In the genomic region with DNA sequence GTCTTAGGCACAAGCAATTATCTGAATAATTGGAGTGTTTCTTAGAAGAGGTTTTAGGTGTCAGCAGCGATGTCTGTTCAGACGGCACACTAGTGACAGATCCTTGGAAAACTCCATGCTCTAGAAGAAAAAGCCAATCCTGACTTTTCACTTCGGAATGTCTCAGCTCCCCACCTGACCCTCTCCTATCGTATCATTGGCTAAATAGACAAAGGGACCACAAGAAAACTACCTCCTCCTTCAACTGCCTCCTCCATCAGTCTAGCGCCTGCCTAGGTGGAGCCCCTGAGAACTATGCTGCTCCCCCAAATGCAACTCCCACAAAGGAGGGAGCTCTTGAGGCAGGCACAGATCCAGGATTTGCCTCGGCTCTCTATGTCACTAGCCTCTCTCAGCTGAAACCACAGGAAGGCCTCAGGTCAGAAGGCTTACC, we compare ENCODE assay signal across 8 cellular contexts.
DNase-seq lines count a peak whose midpoint lies in the region; TF ChIP-seq lines count a peak whose summit lies in the region.

No MANE protein-coding gene starts in this region.

- H3K9me3 ChIP-seq in OCI-LY1 (ENCODE audit: low read length) (no peaks in the 10 kb centered on the region), sigmoid colon (no peaks in the 10 kb centered on the region)

- H3K9me2 ChIP-seq in OCI-LY1 (ENCODE audit: low read depth, low read length), result no peaks in the 10 kb centered on the region

- intact Hi-C loops in sigmoid colon (cut with DNase I), result no loop called here

- 71 to 85% methylated on average over 6 of the region's 6 CpGs for WGBS in sigmoid colon, 2 donors

- H3F3A ChIP-seq in OCI-LY1 (ENCODE audit: insufficient read depth, low read length), result peaks cover 5% of the 10 kb centered on the region; the same call in 1 of the 2 replicates

- H3K36me3 ChIP-seq in OCI-LY1 (ENCODE audit: insufficient read depth, low read length) (no peaks in the 10 kb centered on the region), sigmoid colon (no peaks in the 10 kb centered on the region)

- H3K27me3 ChIP-seq in OCI-LY1 (ENCODE audit: insufficient read depth, low read length) (no peaks in the 10 kb centered on the region), sigmoid colon (no peaks in the 10 kb centered on the region)

- H2AFZ ChIP-seq in OCI-LY1 (ENCODE audit: low read length), result no peak overlapping the region

- H3K4me1 ChIP-seq in OCI-LY1 (ENCODE audit: insufficient read depth, low read length, severe bottlenecking) (peaks cover 68% of the 10 kb centered on the region), sigmoid colon (peaks cover 0 to 65% (median 60%) of the 10 kb centered on the region in 4 donors)

- peak overlapping the region; percentile 94 for H3K27ac ChIP-seq in OCI-LY1 (ENCODE audit: low read depth, low read length, poor library complexity, severe bottlenecking)
- peak overlapping the region; percentile 82 to 96 (median 86) for H3K27ac ChIP-seq in sigmoid colon

- no peak for TF ChIP-seq POLR2A in sigmoid colon (IDR thresholded peaks at IDR 0.05)

- H3K4me2 ChIP-seq in OCI-LY1 (ENCODE audit: low read length), result peak overlapping the region; percentile 62

- TF ChIP-seq EP300 in sigmoid colon (IDR thresholded peaks at IDR 0.05), result no peak

- peak overlapping the region; percentile 10 for H3K4me3 ChIP-seq in OCI-LY1 (ENCODE audit: low read depth, low read length, poor library complexity, severe bottlenecking)
- no peak overlapping the region for H3K4me3 ChIP-seq in epithelial cell of esophagus (ENCODE audit: low read length)
- peak overlapping the region in 2 of 4 donors; percentile 8 to 15 for H3K4me3 ChIP-seq in sigmoid colon

- H3K9ac ChIP-seq in OCI-LY1 (ENCODE audit: low read length), result peak overlapping the region; percentile 62

- H4K20me1 ChIP-seq in OCI-LY1 (ENCODE audit: insufficient read depth, low read length), result no peaks in the 10 kb centered on the region

- no peaks in the 10 kb centered on the region for H3K79me2 ChIP-seq in OCI-LY1 (ENCODE audit: insufficient read depth, low read length)

- peak; percentile 8 for TF ChIP-seq CTCF in GM12873 (IDR thresholded peaks at IDR 0.05; ENCODE audit: insufficient read depth, low read depth, low read length, missing control alignments)
- TF ChIP-seq CTCF in OCI-LY1 (IDR thresholded peaks at IDR 0.05; ENCODE audit: low read length), result no peak
- TF ChIP-seq CTCF in epithelial cell of esophagus (IDR thresholded peaks at IDR 0.05; ENCODE audit: insufficient read depth, low read depth, low read length, missing control alignments), result no peak
- TF ChIP-seq CTCF in sigmoid colon (IDR thresholded peaks at IDR 0.05), result no peak

- DNase-seq in epithelial cell of esophagus (ENCODE audit: low read depth) (peak; percentile 39), sigmoid colon (no peak), NOMO-1 (lab: John Stamatoyannopoulos, UW; ENCODE audit: unreplicated experiment in 2 of 2) (no peak), DMS79 treated with DMSO at 0.1 percent for 48 hours (lab: John Stamatoyannopoulos, UW) (no peak), OCI-M2 (lab: John Stamatoyannopoulos, UW; ENCODE audit: unreplicated experiment) (no peak), GM19240 (ENCODE audit: insufficient read length, low spot score) (no peak)
